In the genomic region with DNA sequence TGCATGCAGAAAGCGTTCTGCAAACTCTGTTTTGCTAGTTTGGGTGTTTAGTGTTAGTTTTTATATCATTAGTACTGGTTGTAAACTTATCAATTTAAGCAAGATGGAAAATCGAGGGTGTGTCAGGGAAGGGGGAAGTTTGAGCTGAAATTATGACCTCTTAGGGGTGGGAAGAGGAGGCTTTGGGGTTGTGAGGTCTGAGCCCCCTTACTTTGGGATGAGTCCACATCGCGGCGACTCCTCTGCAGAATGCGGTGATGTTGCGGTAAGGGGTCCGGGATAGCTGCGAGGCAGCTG, we compare ENCODE assay signal across 10 cellular contexts. TPM values are rescaled to one million over a fixed set of nuclear protein-coding genes. Genes with fewer than 3 reads are reported as not detected.
DNase-seq lines count a peak whose midpoint lies in the region; ATAC-seq and TF ChIP-seq lines count a peak whose summit lies in the region.
"Had no signal": no experiment of that assay in that cellular context is flagged by ENCODE, and none has a peak within 500 bp of the region (broad histone marks: within the 10 kb centered on the region; RNA-seq: fewer than 3 reads in every experiment).

No MANE protein-coding gene starts in this region.

- H3K9me2 ChIP-seq in SK-N-SH = no peaks in the 10 kb centered on the region

- H3K79me2 ChIP-seq in SK-N-SH (ENCODE audit: insufficient read depth) (peaks cover 17% of the 10 kb centered on the region), OCI-LY3 (ENCODE audit: low read length) (peaks cover 37% of the 10 kb centered on the region), smooth muscle cell (ENCODE audit: low read depth) (peaks cover 25% of the 10 kb centered on the region)

- ATAC-seq in SK-N-SH treated with all-trans-retinoic acid at 6 μM for 48 hours = no peak; the same call in 2 of the 3 replicates
- no peak for ATAC-seq in HG03432 (IDR thresholded peaks at IDR 0.05; ENCODE audit: unreplicated experiment)

- H3F3A ChIP-seq in SK-N-SH (replicated peaks; ENCODE audit: insufficient read depth) = peaks cover 10% of the 10 kb centered on the region
- H3F3A ChIP-seq in smooth muscle cell (ENCODE audit: low read depth) = peaks cover 8% of the 10 kb centered on the region

- no peak; the same call in 1 of the 2 replicates for TF ChIP-seq CTCF in SK-N-SH (IDR thresholded peaks at IDR 0.05)
- TF ChIP-seq CTCF in OCI-LY3 (IDR thresholded peaks at IDR 0.05; ENCODE audit: low read depth, low read length) = peak; percentile 33
- peak; percentile 3 for TF ChIP-seq CTCF in smooth muscle cell (IDR thresholded peaks at IDR 0.05; ENCODE audit: borderline replicate concordance, insufficient read depth, poor library complexity, severe bottlenecking)

- H3K4me2 ChIP-seq in SK-N-SH (no peak overlapping the region), OCI-LY3 (ENCODE audit: low read length) (peak overlapping the region; percentile 89), smooth muscle cell (no peak overlapping the region)

- H3K27me3 ChIP-seq in SK-N-SH (ENCODE audit: insufficient read depth) (no peaks in the 10 kb centered on the region), OCI-LY3 (ENCODE audit: low read depth, low read length) (no peaks in the 10 kb centered on the region), smooth muscle cell (ENCODE audit: low read depth) (no peaks in the 10 kb centered on the region)
- H3K27me3 ChIP-seq: adrenal gland had no signal

- H3K4me1 ChIP-seq in SK-N-SH (ENCODE audit: control insufficient read depth in 1 of 2, insufficient read depth in 2 of 2, low read depth in 1 of 2, low read length in 1 of 2) = peaks cover 0 to 12% of the 10 kb centered on the region in 2 experiments; a peak in 1 of 4 replicates
- H3K4me1 ChIP-seq in OCI-LY3 (ENCODE audit: low read length) = peaks cover 11% of the 10 kb centered on the region
- peaks cover 15% of the 10 kb centered on the region for H3K4me1 ChIP-seq in smooth muscle cell (ENCODE audit: low read depth)

- WGBS in SK-N-SH (ENCODE audit: low lambda C conversion rate) = 5% methylated on average over 9 of the region's 9 CpGs
- WGBS in smooth muscle cell (ENCODE audit: low lambda C conversion rate) = 22% methylated on average over 9 of the region's 9 CpGs

- no peak for TF ChIP-seq RAD21 in SK-N-SH (IDR thresholded peaks at IDR 0.05; ENCODE audit: low read length)

- TF ChIP-seq EP300 in SK-N-SH (IDR thresholded peaks at IDR 0.05; ENCODE audit: borderline replicate concordance in 1 of 2, low read depth in 1 of 2, low read length in 1 of 2) = peak in 1 of 2 experiments; percentile 18; a peak in 1 of 4 replicates

- H3K4me3 ChIP-seq in SK-N-SH (ENCODE audit: low read depth in 2 of 2, low read length in 1 of 2) (peak overlapping the region in 1 of 2 experiments; percentile 6; a peak in 1 of 4 replicates), OCI-LY3 (ENCODE audit: low read length) (peak overlapping the region; percentile 91), smooth muscle cell (no peak overlapping the region)

- DNase-seq in SK-N-SH = peak; percentile 85
- DNase-seq in epithelial cell of prostate (ENCODE audit: low read depth, low spot score) = peak; percentile 26
- no peak for DNase-seq in smooth muscle cell (lab: John Stamatoyannopoulos, UW; ENCODE audit: unreplicated experiment)
- DNase-seq in mesenteric fat pad (ENCODE audit: low spot score) = no peak
- no peak for DNase-seq in NCI-H1105 (lab: John Stamatoyannopoulos, UW)

- H2AFZ ChIP-seq in SK-N-SH (ENCODE audit: low read depth) (no peak overlapping the region), OCI-LY3 (ENCODE audit: low read depth, low read length) (peak overlapping the region; percentile 23; the same call in 1 of the 2 replicates), smooth muscle cell (ENCODE audit: low read depth) (no peak overlapping the region)

- H3K9ac ChIP-seq in SK-N-SH (no peak overlapping the region), OCI-LY3 (ENCODE audit: low read length) (peak overlapping the region; percentile 54), smooth muscle cell (ENCODE audit: low read depth) (no peak overlapping the region)

- no peaks in the 10 kb centered on the region for H3K36me3 ChIP-seq in SK-N-SH (replicated peaks in 1 of 2; ENCODE audit: control insufficient read depth in 1 of 2, insufficient read depth in 2 of 2, low read length in 1 of 2)
- H3K36me3 ChIP-seq in OCI-LY3 (replicated peaks; ENCODE audit: low read depth, low read length) = peaks cover 5% of the 10 kb centered on the region
- H3K36me3 ChIP-seq in smooth muscle cell (ENCODE audit: low read depth) = no peaks in the 10 kb centered on the region
- H3K36me3 ChIP-seq: prostate gland had no signal

- CTCF ChIA-PET in SK-N-SH (lab: Yijun Ruan, JAX) = interaction anchor here (0.6 to 5.0 kb wide), 9 partner anchors 11 to 216 kb away, joined by 3 to 34 read pairs (median 4); no protein-coding TSS in a partner anchor

- H3K27ac ChIP-seq in SK-N-SH (ENCODE audit: low read depth in 2 of 2, low read length in 1 of 2) (no peak overlapping the region), OCI-LY3 (ENCODE audit: low read length) (no peak overlapping the region), epithelial cell of prostate (no peak overlapping the region), smooth muscle cell (ENCODE audit: low read depth) (no peak overlapping the region)

- POLR2A ChIA-PET in SK-N-SH (lab: Yijun Ruan, JAX) = interaction anchor here (0.9 to 1.6 kb wide), 6 partner anchors 10 to 114 kb away, joined by 3 to 5 read pairs (median 4); a partner anchor contains a TSS

- H4K20me1 ChIP-seq in SK-N-SH (ENCODE audit: insufficient read depth) (no peaks in the 10 kb centered on the region), OCI-LY3 (ENCODE audit: insufficient read depth, low read length) (no peaks in the 10 kb centered on the region), smooth muscle cell (ENCODE audit: low read depth) (peaks cover 5% of the 10 kb centered on the region)

- H3K9me3 ChIP-seq in SK-N-SH = no peaks in the 10 kb centered on the region
- no peaks in the 10 kb centered on the region for H3K9me3 ChIP-seq in OCI-LY3 (ENCODE audit: insufficient read depth, low read length)
- H3K9me3 ChIP-seq in smooth muscle cell (replicated peaks; ENCODE audit: low read depth) = no peaks in the 10 kb centered on the region
- H3K9me3 ChIP-seq: adrenal gland, prostate gland had no signal

TF ChIP-seq in SK-N-SH, 30 proteins besides CTCF, POLR2A, EP300 and RAD21 (continues in another document):
- no peak for TF ChIP-seq CHD2 (IDR thresholded peaks at IDR 0.05; ENCODE audit: low read length, partially characterized antibody)
- TF ChIP-seq GATA2 (CRISPR knock-in tag; IDR thresholded peaks at IDR 0.05) = no peak
- TF ChIP-seq, protein P1, sequence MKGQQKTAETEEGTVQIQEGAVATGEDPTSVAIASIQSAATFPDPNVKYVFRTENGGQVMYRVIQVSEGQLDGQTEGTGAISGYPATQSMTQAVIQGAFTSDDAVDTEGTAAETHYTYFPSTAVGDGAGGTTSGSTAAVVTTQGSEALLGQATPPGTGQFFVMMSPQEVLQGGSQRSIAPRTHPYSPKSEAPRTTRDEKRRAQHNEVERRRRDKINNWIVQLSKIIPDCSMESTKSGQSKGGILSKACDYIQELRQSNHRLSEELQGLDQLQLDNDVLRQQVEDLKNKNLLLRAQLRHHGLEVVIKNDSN (IDR thresholded peaks at IDR 0.05; ENCODE audit: borderline replicate concordance, low read depth) = no peak
- no peak for TF ChIP-seq SMC3 (IDR thresholded peaks at IDR 0.05; ENCODE audit: low read depth, low read length)
- no peak for TF ChIP-seq TCF12 (IDR thresholded peaks at IDR 0.05)
- no peak for TF ChIP-seq TEAD4 (IDR thresholded peaks at IDR 0.05; ENCODE audit: borderline replicate concordance, insufficient read depth)
- TF ChIP-seq GABPA (IDR thresholded peaks at IDR 0.05; ENCODE audit: low read depth) = no peak
- no peak for TF ChIP-seq JUND (IDR thresholded peaks at IDR 0.05)
- no peak for TF ChIP-seq NRF1 (IDR thresholded peaks at IDR 0.05; ENCODE audit: low read depth, low read length)

TF ChIP-seq in SK-N-SH treated with all-trans-retinoic acid at 6 μM for 48 hours, 23 proteins besides CTCF, POLR2A, EP300 and RAD21 (continues in another document):
- TF ChIP-seq ARNTL (CRISPR knock-in tag; IDR thresholded peaks at IDR 0.05; ENCODE audit: borderline replicate concordance, low read depth) = no peak
- TF ChIP-seq CSDC2 (CRISPR knock-in tag; IDR thresholded peaks at IDR 0.05) = no peak
- TF ChIP-seq, protein P2, sequence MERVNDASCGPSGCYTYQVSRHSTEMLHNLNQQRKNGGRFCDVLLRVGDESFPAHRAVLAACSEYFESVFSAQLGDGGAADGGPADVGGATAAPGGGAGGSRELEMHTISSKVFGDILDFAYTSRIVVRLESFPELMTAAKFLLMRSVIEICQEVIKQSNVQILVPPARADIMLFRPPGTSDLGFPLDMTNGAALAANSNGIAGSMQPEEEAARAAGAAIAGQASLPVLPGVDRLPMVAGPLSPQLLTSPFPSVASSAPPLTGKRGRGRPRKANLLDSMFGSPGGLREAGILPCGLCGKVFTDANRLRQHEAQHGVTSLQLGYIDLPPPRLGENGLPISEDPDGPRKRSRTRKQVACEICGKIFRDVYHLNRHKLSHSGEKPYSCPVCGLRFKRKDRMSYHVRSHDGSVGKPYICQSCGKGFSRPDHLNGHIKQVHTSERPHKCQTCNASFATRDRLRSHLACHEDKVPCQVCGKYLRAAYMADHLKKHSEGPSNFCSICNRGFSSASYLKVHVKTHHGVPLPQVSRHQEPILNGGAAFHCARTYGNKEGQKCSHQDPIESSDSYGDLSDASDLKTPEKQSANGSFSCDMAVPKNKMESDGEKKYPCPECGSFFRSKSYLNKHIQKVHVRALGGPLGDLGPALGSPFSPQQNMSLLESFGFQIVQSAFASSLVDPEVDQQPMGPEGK (CRISPR knock-in tag; IDR thresholded peaks at IDR 0.05; ENCODE audit: borderline replicate concordance) = no peak

RNA-seq across cellular contexts. Expression of gene NDUFS7, which starts 0.7 kb away (rescaled TPM):
- polyA plus RNA-seq in SK-N-SH (2012; rRNA removed) (52.5 and 66.4 TPM in 2 replicates), smooth muscle cell (226 and 245 TPM in 2 replicates)
- 22.6 and 43.2 TPM in 2 replicates for polyA plus RNA-seq in SK-N-SH (2012; cell fraction: cytosol; rRNA removed)
- polyA plus RNA-seq in SK-N-SH (2012; cell fraction: nucleus; rRNA removed) = 49.8 and 83.8 TPM in 2 replicates
- total RNA-seq in smooth muscle cell (62.7 and 95.8 TPM in 2 replicates), mesenteric fat pad (75.3 TPM)

RNA-seq across cellular contexts. Expression of gene GAMT, which starts 18.4 kb away (rescaled TPM):
- polyA plus RNA-seq in SK-N-SH (2012; rRNA removed) = 76.5 and 85.3 TPM in 2 replicates
- polyA plus RNA-seq in SK-N-SH (2012; cell fraction: cytosol; rRNA removed) = 32.5 and 58.6 TPM in 2 replicates
- 41.2 and 45.7 TPM in 2 replicates for polyA plus RNA-seq in SK-N-SH (2012; cell fraction: nucleus; rRNA removed)
- total RNA-seq in smooth muscle cell = 15.8 and 22.3 TPM in 2 replicates
- 35.2 and 47.4 TPM in 2 replicates for polyA plus RNA-seq in smooth muscle cell
- 8.4 TPM for total RNA-seq in mesenteric fat pad

RNA-seq across cellular contexts. Expression of gene DAZAP1, which starts 24.4 kb away (rescaled TPM):
- 43.8 and 54.3 TPM in 2 replicates for polyA plus RNA-seq in SK-N-SH (2012; rRNA removed)
- polyA plus RNA-seq in SK-N-SH (2012; cell fraction: cytosol; rRNA removed) = 41.8 and 45.0 TPM in 2 replicates
- polyA plus RNA-seq in SK-N-SH (2012; cell fraction: nucleus; rRNA removed) = 102 and 111 TPM in 2 replicates
- total RNA-seq in smooth muscle cell = 33.7 and 41.7 TPM in 2 replicates
- polyA plus RNA-seq in smooth muscle cell = 35.5 and 37.0 TPM in 2 replicates
- 110 TPM for total RNA-seq in mesenteric fat pad

RNA-seq across cellular contexts. Expression of gene RPS15, which starts 55.2 kb away (rescaled TPM):
- 2,836 and 3,749 TPM in 2 replicates for polyA plus RNA-seq in SK-N-SH (2012; rRNA removed)
- 2,019 and 3,381 TPM in 2 replicates for polyA plus RNA-seq in SK-N-SH (2012; cell fraction: cytosol; rRNA removed)
- 943 and 2,115 TPM in 2 replicates for polyA plus RNA-seq in SK-N-SH (2012; cell fraction: nucleus; rRNA removed)
- total RNA-seq in smooth muscle cell = 2,033 and 2,744 TPM in 2 replicates
- 1,180 and 1,250 TPM in 2 replicates for polyA plus RNA-seq in smooth muscle cell
- 909 TPM for total RNA-seq in mesenteric fat pad

Comparison
In these comparisons a context has a peak if more than half of its experiments do, and no peak if none do; other contexts are left out.
1. DNase-seq: peak in SK-N-SH (single experiment) and epithelial cell of prostate (single experiment); none in smooth muscle cell (single experiment), mesenteric fat pad (single experiment) and NCI-H1105 (single experiment).